18 cellular contexts compared by ENCODE assay signal in the genomic region with DNA sequence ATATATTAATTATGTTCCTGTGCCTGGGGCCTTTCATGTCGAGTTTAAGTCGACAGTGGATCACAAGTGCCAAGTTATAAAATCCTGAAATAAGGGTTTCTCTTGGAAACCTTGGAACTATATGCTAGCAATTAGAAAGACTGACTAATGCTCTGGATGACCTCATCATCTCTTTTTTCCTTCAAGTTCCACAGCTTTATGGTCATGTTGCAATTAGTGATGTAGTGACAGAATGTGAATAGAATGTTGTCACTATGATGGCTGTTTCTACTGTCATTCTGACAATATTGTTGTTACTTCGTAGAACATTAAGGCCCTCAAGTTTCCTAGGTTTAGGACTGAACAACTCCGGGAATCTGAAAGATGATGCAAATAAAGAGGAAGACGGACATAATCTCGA.
DNase-seq lines count a peak whose midpoint lies in the region; ATAC-seq, FAIRE-seq and TF ChIP-seq lines count a peak whose summit lies in the region.
"Had no signal": no experiment of that assay in that cellular context is flagged by ENCODE, and none has a peak within 500 bp of the region (broad histone marks: within the 10 kb centered on the region; RNA-seq: fewer than 3 reads in every experiment).

No MANE protein-coding gene starts in this region.

- POLR2A ChIA-PET in HepG2 (lab: Yijun Ruan, JAX): no interaction called here

- no peaks in the 10 kb centered on the region for H3K79me2 ChIP-seq in HepG2 (ENCODE audit: insufficient read depth, low read length)

- intact Hi-C loops in HepG2 (cut with micrococcal nuclease; ENCODE audit: unreplicated experiment) (loop anchor here (10.0 kb wide), 2 partner anchors 168 to 288 kb away; no protein-coding TSS in a partner anchor), right lobe of liver (cut with DNase I) (loop anchor here in 1 of 2 donors (10.0 kb wide), 1 partner anchor 368 kb away; the partner anchor contains the start of gene SEMA6A)

- no peak for FAIRE-seq in HepG2 (lab: Jason Lieb, UNC)
- FAIRE-seq: G401.6 had no signal

- TF ChIP-seq POLR2A in HepG2 (IDR thresholded peaks at IDR 0.05; ENCODE audit: insufficient read depth in 1 of 2, low read depth in 2 of 2, low read length in 2 of 2): no peak
- TF ChIP-seq POLR2A in right lobe of liver (IDR thresholded peaks at IDR 0.05): no peak

- no peak overlapping the region for H3K9ac ChIP-seq in HepG2 (ENCODE audit: insufficient read depth, low read depth, low read length)

- no peak overlapping the region for H2AFZ ChIP-seq in HepG2 (ENCODE audit: low read length)

- TF ChIP-seq CTCF in HepG2 (CRISPR knock-in tag; IDR thresholded peaks at IDR 0.05) (no peak), right lobe of liver (IDR thresholded peaks at IDR 0.05) (no peak)

- ATAC-seq in HepG2 (no peak), right lobe of liver (no peak), HG03159 (IDR thresholded peaks at IDR 0.05; ENCODE audit: unreplicated experiment) (no peak)
- ATAC-seq: Panc1 had no signal

- H3K27ac ChIP-seq in HepG2 (ENCODE audit: extremely low read length, insufficient read depth, low read length) (no peak overlapping the region), right lobe of liver (no peak overlapping the region)
- H3K27ac ChIP-seq: C4-2B, SJCRH30 had no signal

- in situ Hi-C loops in HepG2 (cut with HindIII; ENCODE audit: extremely low pct_ligation_motif_present, low pct_unique_long_range_greater_than_20kb): loop anchor here (5.0 to 25.0 kb wide), 2 partner anchors 365 to 805 kb away; no protein-coding TSS in a partner anchor

- H4K20me1 ChIP-seq in HepG2 (ENCODE audit: insufficient read depth, low read length): no peaks in the 10 kb centered on the region

- no TSS peak for BruUV-seq in HepG2 (replicated peaks; lab: Mats Ljungman, UMichigan)

- H3K9me3 ChIP-seq in HepG2 (ENCODE audit: low read length) (no peaks in the 10 kb centered on the region), right lobe of liver (no peaks in the 10 kb centered on the region)
- H3K9me3 ChIP-seq: SJCRH30 had no signal

- 15% methylated on average over 6 of the region's 6 CpGs for WGBS in HepG2 (ENCODE audit: low lambda C conversion rate)
- WGBS in right lobe of liver (ENCODE audit: insufficient coverage, low coverage, low lambda C conversion rate, missing lambda C conversion rate): 75% methylated on average over 6 of the region's 6 CpGs

- DNase-seq in HepG2 (ENCODE audit: low spot score) (no peak), right lobe of liver (no peak), astrocyte of the hippocampus (ENCODE audit: low read depth, low spot score) (peak; percentile 65), kidney tubule cell (ENCODE audit: low spot score) (peak; percentile 36), T-helper 1 cell (no peak), NCI-H510A treated with DMSO at 0.1 percent for 48 hours (lab: John Stamatoyannopoulos, UW) (no peak)
- DNase-seq in activated CD4-positive, alpha-beta T cell treated with anti-CD3 and anti-CD28 coated beads for 48 hours: no peak
- DNase-seq: 8988T, COR-L47, GOT3, NCI-H1417, NCI-H2029, NCI-H2171 treated with DMSO at 0.1 percent for 48 hours had no signal

- CTCF ChIA-PET in HepG2 (lab: Yijun Ruan, JAX; ENCODE audit: low intra/inter-chr PET ratio, low total read pairs): no interaction called here

- H3K36me3 ChIP-seq in HepG2 (replicated peaks in 1 of 2; ENCODE audit: control insufficient read depth in 1 of 2, insufficient read depth in 2 of 2, low read length in 2 of 2): no peaks in the 10 kb centered on the region
- no peaks in the 10 kb centered on the region for H3K36me3 ChIP-seq in right lobe of liver
- H3K36me3 ChIP-seq: SJCRH30 had no signal

- no peak for TF ChIP-seq RAD21 in HepG2 (CRISPR knock-in tag; IDR thresholded peaks at IDR 0.05)

- TF ChIP-seq EP300 in HepG2 (IDR thresholded peaks at IDR 0.05; ENCODE audit: low read depth in 2 of 2, low read length in 2 of 2) (no peak), HepG2 (CRISPR knock-in tag; IDR thresholded peaks at IDR 0.05; ENCODE audit: borderline replicate concordance) (no peak)

- H3K4me3 ChIP-seq in HepG2 (replicated peaks in 1 of 3; ENCODE audit: insufficient read depth in 1 of 3, low read depth in 2 of 3, low read length in 3 of 3) (no peak overlapping the region), right lobe of liver (no peak overlapping the region)
- H3K4me3 ChIP-seq: SJCRH30 had no signal

- peaks cover 0 to 6% of the 10 kb centered on the region in 2 experiments; a peak in 4 of 5 replicates for H3K27me3 ChIP-seq in HepG2 (ENCODE audit: control insufficient read depth in 1 of 2, insufficient read depth in 2 of 2, low read length in 2 of 2)
- no peaks in the 10 kb centered on the region for H3K27me3 ChIP-seq in right lobe of liver
- H3K27me3 ChIP-seq: SJCRH30 had no signal

- no peak overlapping the region for H3K4me2 ChIP-seq in HepG2 (ENCODE audit: low read depth, low read length)

- H3K4me1 ChIP-seq in HepG2 (ENCODE audit: insufficient read depth, low read length) (peaks cover 6% of the 10 kb centered on the region), right lobe of liver (no peaks in the 10 kb centered on the region)

TF ChIP-seq in HepG2, 621 proteins besides CTCF, POLR2A, EP300 and RAD21:
- TF ChIP-seq CREB1 (IDR thresholded peaks at IDR 0.05) (peak; percentile 35), CREB1 (CRISPR knock-in tag; IDR thresholded peaks at IDR 0.05) (no peak), SIX1 (CRISPR knock-in tag; IDR thresholded peaks at IDR 0.05; ENCODE audit: borderline replicate concordance) (no peak), ATF7 (IDR thresholded peaks at IDR 0.05) (peak; percentile 63), ATF7 (CRISPR knock-in tag; IDR thresholded peaks at IDR 0.05) (no peak)

Comparison
In these comparisons a context has a peak if more than half of its experiments do, and no peak if none do; other contexts are left out.
1. DNase-seq: peak in astrocyte of the hippocampus (single experiment) and kidney tubule cell (single experiment); none in HepG2 (single experiment), right lobe of liver (0 of 3), T-helper 1 cell (0 of 5), NCI-H510A treated with DMSO at 0.1 percent for 48 hours (single experiment) and activated CD4-positive, alpha-beta T cell treated with anti-CD3 and anti-CD28 coated beads for 48 hours (single experiment).